Comparison of ENCODE assay signal across 11 cellular contexts in the genomic region with DNA sequence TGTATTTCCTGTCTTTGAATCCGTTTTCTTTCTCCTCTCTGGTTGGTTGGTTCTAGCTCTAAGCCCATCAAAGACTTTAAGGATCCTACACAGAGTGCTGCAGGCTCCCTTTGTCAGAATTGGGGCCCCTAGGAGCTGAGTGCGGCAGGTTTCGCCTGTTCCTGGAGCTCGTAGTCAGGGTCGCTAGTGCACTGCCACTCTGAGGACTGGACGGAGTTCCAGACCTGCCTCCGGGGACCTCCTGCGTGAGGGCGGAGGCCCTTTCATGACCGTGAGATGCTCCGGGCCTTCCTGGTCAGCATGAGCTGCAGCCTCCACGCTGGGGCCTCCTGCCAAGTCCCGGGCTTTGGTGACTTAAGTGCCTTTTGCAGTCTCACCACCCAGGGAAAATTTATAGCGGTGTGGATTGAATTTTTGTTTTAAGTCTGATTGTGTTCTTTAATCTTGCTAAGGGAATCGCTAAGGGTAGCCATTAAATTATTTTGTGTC. TPM values are rescaled to one million over a fixed set of nuclear protein-coding genes. Genes with fewer than 3 reads are reported as not detected.
A peak's percentile ranks its signal among the peaks of the same experiment; 100 is the strongest.
DNase-seq lines count a peak whose midpoint lies in the region; ATAC-seq lines count a peak whose summit lies in the region.
"Had no signal": no experiment of that assay in that cellular context is flagged by ENCODE, and none has a peak within 500 bp of the region (broad histone marks: within the 10 kb centered on the region; RNA-seq: fewer than 3 reads in every experiment).

No MANE protein-coding gene starts in this region.

- H3K4me1 ChIP-seq in right cardiac atrium (ENCODE audit: control insufficient read depth, insufficient read depth, low read length) (no peaks in the 10 kb centered on the region), skeletal muscle tissue (ENCODE audit: control insufficient read depth in 3 of 3, insufficient read depth in 3 of 3, low read length in 3 of 3) (peaks cover 10 to 13% (median 13%) of the 10 kb centered on the region in 3 donors)

- peaks cover 3% of the 10 kb centered on the region for H3K27me3 Mint-ChIP-seq in activated naive CD8-positive, alpha-beta T cell

- peak; percentile 66 for DNase-seq in H7
- peak in 2 of 3 donors; percentile 55 to 59 for DNase-seq in right cardiac atrium
- DNase-seq in ureter (ENCODE audit: low spot score) = no peak
- no peak for DNase-seq in NCI-H446 treated with DMSO at 0.1 percent for 48 hours (lab: John Stamatoyannopoulos, UW)
- DNase-seq in NCI-H2029 (lab: John Stamatoyannopoulos, UW) = no peak
- DNase-seq: mucosa of descending colon had no signal

- H3K4me3 ChIP-seq in H7 (ENCODE audit: insufficient read depth, low read depth, low read length) (peak overlapping the region; percentile 54; the same call in 1 of the 2 replicates), right cardiac atrium (ENCODE audit: low read length) (peak overlapping the region; percentile 33), skeletal muscle tissue (ENCODE audit: low read length in 3 of 3) (peak overlapping the region; percentile 55 to 78 (median 72))
- H3K4me3 ChIP-seq: mucosa of descending colon had no signal

- no peaks in the 10 kb centered on the region for H3K9me3 Mint-ChIP-seq in activated naive CD8-positive, alpha-beta T cell (ENCODE audit: low read depth)

- intact Hi-C loops in right cardiac atrium (cut with DNase I) = no loop called here

- H3K36me3 ChIP-seq in H7 (replicated peaks; ENCODE audit: control insufficient read depth, insufficient read depth, low read length) (no peaks in the 10 kb centered on the region), skeletal muscle tissue (ENCODE audit: control insufficient read depth in 3 of 3, insufficient read depth in 3 of 3, low read length in 3 of 3) (no peaks in the 10 kb centered on the region)

- ATAC-seq in right cardiac atrium (peak; percentile 24 to 40), HG02588 (IDR thresholded peaks at IDR 0.05; ENCODE audit: unreplicated experiment) (no peak)

- H3K27ac ChIP-seq in right cardiac atrium (ENCODE audit: low read length) (no peak overlapping the region), skeletal muscle tissue (ENCODE audit: low read depth, low read length) (no peak overlapping the region)
- H3K27ac ChIP-seq: HL-60, VCaP had no signal

- H3K9me3 ChIP-seq in right cardiac atrium (ENCODE audit: control insufficient read depth, low read length) (no peaks in the 10 kb centered on the region), skeletal muscle tissue (ENCODE audit: control insufficient read depth in 3 of 3, low read length in 3 of 3) (no peaks in the 10 kb centered on the region)
- H3K9me3 ChIP-seq: mucosa of descending colon had no signal

- peaks cover 7% of the 10 kb centered on the region; the same call in 1 of the 2 replicates for H3K27me3 ChIP-seq in H7 (ENCODE audit: control insufficient read depth, insufficient read depth, low read length)
- H3K27me3 ChIP-seq in right cardiac atrium (ENCODE audit: control insufficient read depth, insufficient read depth) = no peaks in the 10 kb centered on the region
- peaks cover 21 to 30% (median 26%) of the 10 kb centered on the region in 3 donors for H3K27me3 ChIP-seq in skeletal muscle tissue (ENCODE audit: control insufficient read depth in 3 of 3, insufficient read depth in 3 of 3, low read length in 3 of 3)

- H3K9ac ChIP-seq in skeletal muscle tissue (ENCODE audit: low read depth in 1 of 3, low read length in 3 of 3) = peak overlapping the region in 1 of 3 donors; percentile 45

- peaks cover 25% of the 10 kb centered on the region for H3K4me1 Mint-ChIP-seq in activated naive CD8-positive, alpha-beta T cell (ENCODE audit: low read depth)

- WGBS in right cardiac atrium = 69% methylated on average over 15 of the region's 15 CpGs

- H3K27ac Mint-ChIP-seq in activated naive CD8-positive, alpha-beta T cell = no peak overlapping the region

- H3K4me3 Mint-ChIP-seq in activated naive CD8-positive, alpha-beta T cell = peak overlapping the region; percentile 86

- H3K36me3 Mint-ChIP-seq in activated naive CD8-positive, alpha-beta T cell = no peaks in the 10 kb centered on the region

RNA-seq across cellular contexts. Expression of gene CHRNA1, which starts 33.7 kb away (rescaled TPM):
- not detected in 2 replicates for total RNA-seq in H7 (2014; rRNA removed; shearing (Covaris generic))
- under 1 TPM in 2 of 4 donors, not detected in 2; 0.20 to 0.57 TPM for total RNA-seq in right cardiac atrium
- 0.95 TPM for polyA plus RNA-seq in right cardiac atrium
- 48.0 TPM for total RNA-seq in skeletal muscle tissue
- total RNA-seq in ureter = 0.34 TPM

Comparison
In these comparisons a context has a peak if more than half of its experiments do, and no peak if none do; other contexts are left out.
1. DNase-seq: peak in H7 (single experiment) and right cardiac atrium (2 of 3); none in ureter (single experiment), NCI-H446 treated with DMSO at 0.1 percent for 48 hours (single experiment) and NCI-H2029 (single experiment).
2. RNA of gene CHRNA1, which starts 33.7 kb away (total RNA-seq): 48.0 TPM in skeletal muscle tissue (single experiment); 0.34 TPM in ureter (single experiment), 0.20 to 0.57 TPM in right cardiac atrium and not detected in H7; every median in the first group is over 10 times any median in the second.
3. Peak in every context shown above with its lines, with median percentiles within 50 percentile points of each other: H3K4me3 ChIP-seq.